In genomic region chr2:41836944-41837343, GRCh38 we compare ENCODE assay signal across 1 cellular context.
TF ChIP-seq lines count a peak whose summit lies in the region.

No MANE protein-coding gene starts in this region.

TF ChIP-seq in HepG2, 621 proteins besides CTCF, POLR2A, EP300 and RAD21 (continued from another document and continues in another):
- TF ChIP-seq SNAPC4 (CRISPR knock-in tag; IDR thresholded peaks at IDR 0.05) (no peak), ZNF160 (CRISPR knock-in tag; IDR thresholded peaks at IDR 0.05) (no peak; the same call in 1 of the 2 replicates), AHR (CRISPR knock-in tag; IDR thresholded peaks at IDR 0.05) (no peak), ZNF574 (CRISPR knock-in tag; IDR thresholded peaks at IDR 0.05) (0 out of 2 replicates have a peak, but pooled peaks have one; percentile 35), SP1 (IDR thresholded peaks at IDR 0.05) (no peak), SP1 (CRISPR knock-in tag; IDR thresholded peaks at IDR 0.05) (no peak), SAP130 (CRISPR knock-in tag; IDR thresholded peaks at IDR 0.05; ENCODE audit: low read depth) (peak; percentile 40; the same call in 1 of the 2 replicates), PHF21A (CRISPR knock-in tag; IDR thresholded peaks at IDR 0.05) (no peak), ZNF432 (CRISPR knock-in tag; IDR thresholded peaks at IDR 0.05; ENCODE audit: borderline replicate concordance) (no peak), NR3C1 (CRISPR knock-in tag; IDR thresholded peaks at IDR 0.05) (no peak), ZNF784 (CRISPR knock-in tag; IDR thresholded peaks at IDR 0.05; ENCODE audit: borderline replicate concordance) (no peak), ZNF501 (CRISPR knock-in tag; IDR thresholded peaks at IDR 0.05) (no peak), ZNF205 (CRISPR knock-in tag; IDR thresholded peaks at IDR 0.05) (peak; percentile 79; the same call in 1 of the 2 replicates), SIN3B (IDR thresholded peaks at IDR 0.05; ENCODE audit: low read length) (no peak), MIXL1 (CRISPR knock-in tag; IDR thresholded peaks at IDR 0.05) (no peak), CHD4 (IDR thresholded peaks at IDR 0.05; ENCODE audit: borderline replicate concordance, low read length) (no peak), IKZF4 (CRISPR knock-in tag; IDR thresholded peaks at IDR 0.05; ENCODE audit: borderline replicate concordance, low read depth, not compliant biosample characterization) (no peak), PAF1 (CRISPR knock-in tag; IDR thresholded peaks at IDR 0.05) (no peak), ARID4A (CRISPR knock-in tag; IDR thresholded peaks at IDR 0.05; ENCODE audit: borderline replicate concordance) (no peak; the same call in 1 of the 2 replicates), ZNF570 (CRISPR knock-in tag; IDR thresholded peaks at IDR 0.05; ENCODE audit: borderline replicate concordance) (no peak), ZNF24 (IDR thresholded peaks at IDR 0.05) (no peak), ZNF782 (CRISPR knock-in tag; IDR thresholded peaks at IDR 0.05; ENCODE audit: borderline replicate concordance) (no peak), TAF1 (CRISPR knock-in tag; IDR thresholded peaks at IDR 0.05) (0 out of 2 replicates have a peak, but pooled peaks have one; percentile 28), ATM (IDR thresholded peaks at IDR 0.05; ENCODE audit: borderline replicate concordance) (no peak), RBM39 (IDR thresholded peaks at IDR 0.05; ENCODE audit: low read depth, low read length, poor library complexity, severe bottlenecking) (no peak), ZNF563 (CRISPR knock-in tag; IDR thresholded peaks at IDR 0.05) (no peak), RFX1 (IDR thresholded peaks at IDR 0.05) (no peak), ZNF512B (CRISPR knock-in tag; IDR thresholded peaks at IDR 0.05; ENCODE audit: borderline replicate concordance) (no peak), MED8 (CRISPR knock-in tag; IDR thresholded peaks at IDR 0.05; ENCODE audit: insufficient replicate concordance) (no peak), ZNF605 (CRISPR knock-in tag; IDR thresholded peaks at IDR 0.05) (no peak), BCL6 (CRISPR knock-in tag; IDR thresholded peaks at IDR 0.05) (no peak), ZNF788 (CRISPR knock-in tag; IDR thresholded peaks at IDR 0.05; ENCODE audit: borderline replicate concordance) (no peak), RBM22 (optimal IDR thresholded peaks at IDR 0.05; ENCODE audit: low read length) (no peak), SP4 (CRISPR knock-in tag; IDR thresholded peaks at IDR 0.05) (no peak), ZNF256 (CRISPR knock-in tag; conservative IDR thresholded peaks at IDR 0.05) (no peak), RFXANK (CRISPR knock-in tag; IDR thresholded peaks at IDR 0.05) (0 out of 2 replicates have a peak, but pooled peaks have one; percentile 38), ZNF264 (CRISPR knock-in tag; IDR thresholded peaks at IDR 0.05) (no peak), SNAPC5 (CRISPR knock-in tag; IDR thresholded peaks at IDR 0.05; ENCODE audit: borderline replicate concordance) (no peak), ZNF530 (CRISPR knock-in tag; IDR thresholded peaks at IDR 0.05; ENCODE audit: low read depth) (0 out of 2 replicates have a peak, but pooled peaks have one; percentile 46), ATF4 (CRISPR knock-in tag; IDR thresholded peaks at IDR 0.05) (no peak), PCBP1 (IDR thresholded peaks at IDR 0.05; ENCODE audit: borderline replicate concordance, low read depth, low read length) (no peak), ZMYM2 (CRISPR knock-in tag; IDR thresholded peaks at IDR 0.05) (no peak), ZBTB4 (CRISPR knock-in tag; IDR thresholded peaks at IDR 0.05; ENCODE audit: borderline replicate concordance) (no peak), ATF7-NPFF (CRISPR knock-in tag; IDR thresholded peaks at IDR 0.05; ENCODE audit: low read depth) (0 out of 2 replicates have a peak, but pooled peaks have one; percentile 46), SSRP1 (CRISPR knock-in tag; IDR thresholded peaks at IDR 0.05) (no peak), ZNF792 (CRISPR knock-in tag; IDR thresholded peaks at IDR 0.05) (peak; percentile 79), ZNF839 (CRISPR knock-in tag; IDR thresholded peaks at IDR 0.05; ENCODE audit: borderline replicate concordance) (no peak), ZNF703 (CRISPR knock-in tag; IDR thresholded peaks at IDR 0.05; ENCODE audit: borderline replicate concordance) (no peak)
